In genomic region chr1:21261551-21262281, GRCh38 we compare ENCODE assay signal across 8 cellular contexts. TPM values are rescaled to one million over a fixed set of nuclear protein-coding genes. Genes with fewer than 3 reads are reported as not detected.
DNase-seq lines count a peak whose midpoint lies in the region; ATAC-seq and TF ChIP-seq lines count a peak whose summit lies in the region.

No MANE protein-coding gene starts in this region.

- POLR2A ChIA-PET in HEK293 (lab: Yijun Ruan, JAX): no interaction called here

- CTCF ChIA-PET in HEK293 (lab: Yijun Ruan, JAX): interaction anchor here (0.6 to 9.0 kb wide), 8 partner anchors 9 to 313 kb away, joined by 3 to 142 read pairs (median 4); no protein-coding TSS in a partner anchor

- no peak for ATAC-seq in GM18858 (IDR thresholded peaks at IDR 0.05; ENCODE audit: unreplicated experiment)

- H3K4me3 ChIP-seq in HEK293 (ENCODE audit: low read depth, low read length): no peak overlapping the region
- peak overlapping the region; percentile 8 for H3K4me3 ChIP-seq in fibroblast of villous mesenchyme (ENCODE audit: low read depth, low read length)
- H3K4me3 ChIP-seq in neuron (ENCODE audit: low read length): peak overlapping the region; percentile 12

- H3K4me1 ChIP-seq in HEK293 (ENCODE audit: control insufficient read depth, insufficient read depth, low read length): no peaks in the 10 kb centered on the region; the same call in 1 of the 2 replicates
- H3K4me1 ChIP-seq in neuron (ENCODE audit: insufficient read depth, low read length): peaks cover 20% of the 10 kb centered on the region

- H3K27ac ChIP-seq in HEK293 (ENCODE audit: extremely low read depth, low read depth, low read length): no peak overlapping the region

- TF ChIP-seq CTCF in HEK293 (tag by site-specific recombination; IDR thresholded peaks at IDR 0.05) (no peak), fibroblast of villous mesenchyme (IDR thresholded peaks at IDR 0.05; ENCODE audit: insufficient read depth, low read depth, low read length) (no peak)

- H3K9me3 ChIP-seq in HEK293 (ENCODE audit: control insufficient read depth, insufficient read depth, low read depth, low read length) (no peaks in the 10 kb centered on the region), neuron (ENCODE audit: low read length) (no peaks in the 10 kb centered on the region)

- DNase-seq in A172 (ENCODE audit: low spot score): peak; percentile 91
- peak; percentile 29 to 42 for DNase-seq in activated CD4-positive, alpha-beta T cell treated with anti-CD3 and anti-CD28 coated beads, Interleukin-2, amount 50 U/mL, for 48 hours
- DNase-seq in fibroblast of villous mesenchyme (ENCODE audit: low read depth): peak; percentile 97
- DNase-seq in cortex of kidney (lab: John Stamatoyannopoulos, UW): no peak
- no peak for DNase-seq in D341Med (ENCODE audit: low spot score)

- H2AFZ ChIP-seq in neuron (ENCODE audit: low read depth, low read length): no peak overlapping the region

- no peaks in the 10 kb centered on the region for H3K27me3 ChIP-seq in neuron (ENCODE audit: insufficient read depth, low read length)

- H3K36me3 ChIP-seq in HEK293 (ENCODE audit: control insufficient read depth in 2 of 2, insufficient read depth in 1 of 2, low read length in 2 of 2): peaks cover 0 to 34% of the 10 kb centered on the region in 2 experiments; a peak in 1 of 3 replicates
- no peaks in the 10 kb centered on the region for H3K36me3 ChIP-seq in neuron (ENCODE audit: insufficient read depth, low read length)

TF ChIP-seq in HEK293, 187 proteins besides CTCF, POLR2A, EP300 and RAD21:
- TF ChIP-seq ZNF660 (tag by site-specific recombination; IDR thresholded peaks at IDR 0.05) (0 out of 2 replicates have a peak, but pooled peaks have one; percentile 53), KLF9 (tag by site-specific recombination; IDR thresholded peaks at IDR 0.05; ENCODE audit: low read depth) (no peak)

RNA-seq across cellular contexts. Expression of gene ECE1, which starts 28.5 kb away (rescaled TPM):
- 65.8 and 66.3 TPM in 2 replicates for total RNA-seq in A172 (2014; rRNA removed; shearing (Covaris generic))
- 127 and 141 TPM in 2 replicates for total RNA-seq in fibroblast of villous mesenchyme

Comparison
In these comparisons a context has a peak if more than half of its experiments do, and no peak if none do; other contexts are left out.
1. DNase-seq: peak in A172 (single experiment), activated CD4-positive, alpha-beta T cell treated with anti-CD3 and anti-CD28 coated beads, Interleukin-2, amount 50 U/mL, for 48 hours (2 of 2) and fibroblast of villous mesenchyme (single experiment); none in cortex of kidney (single experiment) and D341Med (single experiment).